In the genomic region with DNA sequence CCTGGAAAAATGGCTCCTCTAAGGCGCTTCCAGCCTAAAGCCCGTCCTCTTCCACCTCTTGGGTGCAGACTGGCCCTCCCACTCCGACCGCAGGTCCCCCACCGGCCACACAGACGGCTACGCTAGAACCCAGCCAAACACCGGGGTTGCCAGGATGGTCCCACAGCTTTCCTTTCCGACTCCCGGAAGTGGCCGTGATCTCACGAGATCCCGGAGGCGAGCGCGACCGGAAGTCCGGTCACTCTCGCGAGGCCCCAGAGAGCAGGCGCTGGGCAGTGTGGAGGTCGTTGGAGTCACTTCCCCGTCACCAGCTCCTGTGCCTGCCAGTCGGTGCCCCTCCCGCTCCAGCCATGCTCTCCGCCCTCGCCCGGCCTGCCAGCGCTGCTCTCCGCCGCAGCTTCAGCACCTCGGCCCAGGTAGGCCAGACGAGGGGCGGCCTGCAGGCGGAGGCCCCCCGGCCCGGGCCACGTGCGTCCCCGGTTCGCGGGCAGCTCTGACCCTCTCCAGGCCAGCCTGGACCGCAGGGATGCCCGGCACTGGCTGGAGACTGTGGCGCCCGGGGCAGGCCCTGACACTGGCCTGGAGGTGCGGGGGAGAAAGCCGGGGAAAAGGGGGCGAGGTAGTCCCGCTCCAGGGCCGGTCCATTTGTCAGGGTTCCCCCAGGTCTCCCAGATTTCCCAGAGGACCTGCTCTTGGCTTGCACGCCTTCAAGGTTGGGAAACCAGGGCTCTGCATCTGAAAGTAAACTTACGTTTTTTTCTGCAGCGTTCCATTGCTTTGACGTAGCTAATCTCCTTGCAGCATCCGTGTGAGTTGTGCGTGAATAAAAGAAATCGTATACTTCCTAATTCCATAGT, we compare ENCODE assay signal across 1 cellular context.
TF ChIP-seq lines count a peak whose summit lies in the region.

A gene with protein sequence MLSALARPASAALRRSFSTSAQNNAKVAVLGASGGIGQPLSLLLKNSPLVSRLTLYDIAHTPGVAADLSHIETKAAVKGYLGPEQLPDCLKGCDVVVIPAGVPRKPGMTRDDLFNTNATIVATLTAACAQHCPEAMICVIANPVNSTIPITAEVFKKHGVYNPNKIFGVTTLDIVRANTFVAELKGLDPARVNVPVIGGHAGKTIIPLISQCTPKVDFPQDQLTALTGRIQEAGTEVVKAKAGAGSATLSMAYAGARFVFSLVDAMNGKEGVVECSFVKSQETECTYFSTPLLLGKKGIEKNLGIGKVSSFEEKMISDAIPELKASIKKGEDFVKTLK (plus strand): TSS at position 296 of the 857 bp plus-strand sequence. CDS start 55 bp downstream, at position 351.
A gene with protein sequence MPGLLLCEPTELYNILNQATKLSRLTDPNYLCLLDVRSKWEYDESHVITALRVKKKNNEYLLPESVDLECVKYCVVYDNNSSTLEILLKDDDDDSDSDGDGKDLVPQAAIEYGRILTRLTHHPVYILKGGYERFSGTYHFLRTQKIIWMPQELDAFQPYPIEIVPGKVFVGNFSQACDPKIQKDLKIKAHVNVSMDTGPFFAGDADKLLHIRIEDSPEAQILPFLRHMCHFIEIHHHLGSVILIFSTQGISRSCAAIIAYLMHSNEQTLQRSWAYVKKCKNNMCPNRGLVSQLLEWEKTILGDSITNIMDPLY (minus strand): TSS at position 190 of the 857 bp plus-strand sequence. CDS start 17,477 bp downstream, outside the sequence.

TF ChIP-seq in HepG2, 621 proteins besides CTCF, POLR2A, EP300 and RAD21 (continued from another document and continues in another):
- TF ChIP-seq, protein P1, sequence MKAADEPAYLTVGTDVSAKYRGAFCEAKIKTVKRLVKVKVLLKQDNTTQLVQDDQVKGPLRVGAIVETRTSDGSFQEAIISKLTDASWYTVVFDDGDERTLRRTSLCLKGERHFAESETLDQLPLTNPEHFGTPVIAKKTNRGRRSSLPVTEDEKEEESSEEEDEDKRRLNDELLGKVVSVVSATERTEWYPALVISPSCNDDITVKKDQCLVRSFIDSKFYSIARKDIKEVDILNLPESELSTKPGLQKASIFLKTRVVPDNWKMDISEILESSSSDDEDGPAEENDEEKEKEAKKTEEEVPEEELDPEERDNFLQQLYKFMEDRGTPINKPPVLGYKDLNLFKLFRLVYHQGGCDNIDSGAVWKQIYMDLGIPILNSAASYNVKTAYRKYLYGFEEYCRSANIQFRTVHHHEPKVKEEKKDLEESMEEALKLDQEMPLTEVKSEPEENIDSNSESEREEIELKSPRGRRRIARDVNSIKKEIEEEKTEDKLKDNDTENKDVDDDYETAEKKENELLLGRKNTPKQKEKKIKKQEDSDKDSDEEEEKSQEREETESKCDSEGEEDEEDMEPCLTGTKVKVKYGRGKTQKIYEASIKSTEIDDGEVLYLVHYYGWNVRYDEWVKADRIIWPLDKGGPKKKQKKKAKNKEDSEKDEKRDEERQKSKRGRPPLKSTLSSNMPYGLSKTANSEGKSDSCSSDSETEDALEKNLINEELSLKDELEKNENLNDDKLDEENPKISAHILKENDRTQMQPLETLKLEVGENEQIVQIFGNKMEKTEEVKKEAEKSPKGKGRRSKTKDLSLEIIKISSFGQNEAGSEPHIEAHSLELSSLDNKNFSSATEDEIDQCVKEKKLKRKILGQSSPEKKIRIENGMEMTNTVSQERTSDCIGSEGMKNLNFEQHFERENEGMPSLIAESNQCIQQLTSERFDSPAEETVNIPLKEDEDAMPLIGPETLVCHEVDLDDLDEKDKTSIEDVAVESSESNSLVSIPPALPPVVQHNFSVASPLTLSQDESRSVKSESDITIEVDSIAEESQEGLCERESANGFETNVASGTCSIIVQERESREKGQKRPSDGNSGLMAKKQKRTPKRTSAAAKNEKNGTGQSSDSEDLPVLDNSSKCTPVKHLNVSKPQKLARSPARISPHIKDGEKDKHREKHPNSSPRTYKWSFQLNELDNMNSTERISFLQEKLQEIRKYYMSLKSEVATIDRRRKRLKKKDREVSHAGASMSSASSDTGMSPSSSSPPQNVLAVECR (CRISPR knock-in tag; IDR thresholded peaks at IDR 0.05; ENCODE audit: borderline replicate concordance): peak; percentile 99
- peak; percentile 97 for TF ChIP-seq GABPA (IDR thresholded peaks at IDR 0.05; ENCODE audit: low read depth, low read length)
- TF ChIP-seq GABPA (CRISPR knock-in tag; IDR thresholded peaks at IDR 0.05; ENCODE audit: low read depth): peak; percentile 98
- TF ChIP-seq ZNF343 (CRISPR knock-in tag; IDR thresholded peaks at IDR 0.05): 0 out of 2 replicates have a peak, but pooled peaks have one; percentile 17
- TF ChIP-seq, protein P2, sequence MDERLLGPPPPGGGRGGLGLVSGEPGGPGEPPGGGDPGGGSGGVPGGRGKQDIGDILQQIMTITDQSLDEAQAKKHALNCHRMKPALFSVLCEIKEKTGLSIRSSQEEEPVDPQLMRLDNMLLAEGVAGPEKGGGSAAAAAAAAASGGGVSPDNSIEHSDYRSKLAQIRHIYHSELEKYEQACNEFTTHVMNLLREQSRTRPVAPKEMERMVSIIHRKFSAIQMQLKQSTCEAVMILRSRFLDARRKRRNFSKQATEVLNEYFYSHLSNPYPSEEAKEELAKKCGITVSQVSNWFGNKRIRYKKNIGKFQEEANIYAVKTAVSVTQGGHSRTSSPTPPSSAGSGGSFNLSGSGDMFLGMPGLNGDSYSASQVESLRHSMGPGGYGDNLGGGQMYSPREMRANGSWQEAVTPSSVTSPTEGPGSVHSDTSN (CRISPR knock-in tag; IDR thresholded peaks at IDR 0.05): no peak
- TF ChIP-seq SMAD9 (CRISPR knock-in tag; IDR thresholded peaks at IDR 0.05): 0 out of 2 replicates have a peak, but pooled peaks have one; percentile 24
- peak; percentile 31 for TF ChIP-seq CEBPG (CRISPR knock-in tag; IDR thresholded peaks at IDR 0.05)
- peak; percentile 77; the same call in 1 of the 2 replicates for TF ChIP-seq ZIK1 (CRISPR knock-in tag; IDR thresholded peaks at IDR 0.05; ENCODE audit: borderline replicate concordance, low read depth)
- TF ChIP-seq, protein P3, sequence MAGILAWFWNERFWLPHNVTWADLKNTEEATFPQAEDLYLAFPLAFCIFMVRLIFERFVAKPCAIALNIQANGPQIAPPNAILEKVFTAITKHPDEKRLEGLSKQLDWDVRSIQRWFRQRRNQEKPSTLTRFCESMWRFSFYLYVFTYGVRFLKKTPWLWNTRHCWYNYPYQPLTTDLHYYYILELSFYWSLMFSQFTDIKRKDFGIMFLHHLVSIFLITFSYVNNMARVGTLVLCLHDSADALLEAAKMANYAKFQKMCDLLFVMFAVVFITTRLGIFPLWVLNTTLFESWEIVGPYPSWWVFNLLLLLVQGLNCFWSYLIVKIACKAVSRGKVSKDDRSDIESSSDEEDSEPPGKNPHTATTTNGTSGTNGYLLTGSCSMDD (CRISPR knock-in tag; IDR thresholded peaks at IDR 0.05): no peak
- TF ChIP-seq ZNF614 (CRISPR knock-in tag; IDR thresholded peaks at IDR 0.05; ENCODE audit: borderline replicate concordance): no peak
- TF ChIP-seq MED8 (CRISPR knock-in tag; IDR thresholded peaks at IDR 0.05; ENCODE audit: insufficient replicate concordance): peak; percentile 64
- TF ChIP-seq, protein P4, sequence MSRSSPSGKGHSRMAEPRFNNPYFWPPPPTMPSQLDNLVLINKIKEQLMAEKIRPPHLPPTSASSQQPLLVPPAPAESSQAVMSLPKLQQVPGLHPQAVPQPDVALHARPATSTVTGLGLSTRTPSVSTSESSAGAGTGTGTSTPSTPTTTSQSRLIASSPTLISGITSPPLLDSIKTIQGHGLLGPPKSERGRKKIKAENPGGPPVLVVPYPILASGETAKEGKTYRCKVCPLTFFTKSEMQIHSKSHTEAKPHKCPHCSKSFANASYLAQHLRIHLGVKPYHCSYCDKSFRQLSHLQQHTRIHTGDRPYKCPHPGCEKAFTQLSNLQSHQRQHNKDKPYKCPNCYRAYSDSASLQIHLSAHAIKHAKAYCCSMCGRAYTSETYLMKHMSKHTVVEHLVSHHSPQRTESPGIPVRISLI (CRISPR knock-in tag; IDR thresholded peaks at IDR 0.05; ENCODE audit: borderline replicate concordance): no peak; the same call in 1 of the 2 replicates
- TF ChIP-seq ZFY (CRISPR knock-in tag; IDR thresholded peaks at IDR 0.05): peak; percentile 98
- peak; percentile 87 for TF ChIP-seq TBX2 (CRISPR knock-in tag; IDR thresholded peaks at IDR 0.05; ENCODE audit: borderline replicate concordance)
- TF ChIP-seq SRY (CRISPR knock-in tag; IDR thresholded peaks at IDR 0.05): peak; percentile 90
- TF ChIP-seq KAT8 (CRISPR knock-in tag; IDR thresholded peaks at IDR 0.05): peak; percentile 99
- TF ChIP-seq ZNF234 (CRISPR knock-in tag; conservative IDR thresholded peaks at IDR 0.05): peak; percentile 75; the same call in 1 of the 2 replicates
- TF ChIP-seq, protein P5, sequence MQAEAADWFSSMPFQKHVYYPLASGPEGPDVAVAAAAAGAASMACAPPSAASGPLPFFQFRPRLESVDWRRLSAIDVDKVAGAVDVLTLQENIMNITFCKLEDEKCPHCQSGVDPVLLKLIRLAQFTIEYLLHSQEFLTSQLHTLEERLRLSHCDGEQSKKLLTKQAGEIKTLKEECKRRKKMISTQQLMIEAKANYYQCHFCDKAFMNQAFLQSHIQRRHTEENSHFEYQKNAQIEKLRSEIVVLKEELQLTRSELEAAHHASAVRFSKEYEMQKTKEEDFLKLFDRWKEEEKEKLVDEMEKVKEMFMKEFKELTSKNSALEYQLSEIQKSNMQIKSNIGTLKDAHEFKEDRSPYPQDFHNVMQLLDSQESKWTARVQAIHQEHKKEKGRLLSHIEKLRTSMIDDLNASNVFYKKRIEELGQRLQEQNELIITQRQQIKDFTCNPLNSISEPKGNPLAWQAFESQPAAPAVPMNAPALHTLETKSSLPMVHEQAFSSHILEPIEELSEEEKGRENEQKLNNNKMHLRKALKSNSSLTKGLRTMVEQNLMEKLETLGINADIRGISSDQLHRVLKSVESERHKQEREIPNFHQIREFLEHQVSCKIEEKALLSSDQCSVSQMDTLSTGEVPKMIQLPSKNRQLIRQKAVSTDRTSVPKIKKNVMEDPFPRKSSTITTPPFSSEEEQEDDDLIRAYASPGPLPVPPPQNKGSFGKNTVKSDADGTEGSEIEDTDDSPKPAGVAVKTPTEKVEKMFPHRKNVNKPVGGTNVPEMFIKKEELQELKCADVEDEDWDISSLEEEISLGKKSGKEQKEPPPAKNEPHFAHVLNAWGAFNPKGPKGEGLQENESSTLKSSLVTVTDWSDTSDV (CRISPR knock-in tag; IDR thresholded peaks at IDR 0.05): 0 out of 2 replicates have a peak, but pooled peaks have one; percentile 48
- TF ChIP-seq, protein P6, sequence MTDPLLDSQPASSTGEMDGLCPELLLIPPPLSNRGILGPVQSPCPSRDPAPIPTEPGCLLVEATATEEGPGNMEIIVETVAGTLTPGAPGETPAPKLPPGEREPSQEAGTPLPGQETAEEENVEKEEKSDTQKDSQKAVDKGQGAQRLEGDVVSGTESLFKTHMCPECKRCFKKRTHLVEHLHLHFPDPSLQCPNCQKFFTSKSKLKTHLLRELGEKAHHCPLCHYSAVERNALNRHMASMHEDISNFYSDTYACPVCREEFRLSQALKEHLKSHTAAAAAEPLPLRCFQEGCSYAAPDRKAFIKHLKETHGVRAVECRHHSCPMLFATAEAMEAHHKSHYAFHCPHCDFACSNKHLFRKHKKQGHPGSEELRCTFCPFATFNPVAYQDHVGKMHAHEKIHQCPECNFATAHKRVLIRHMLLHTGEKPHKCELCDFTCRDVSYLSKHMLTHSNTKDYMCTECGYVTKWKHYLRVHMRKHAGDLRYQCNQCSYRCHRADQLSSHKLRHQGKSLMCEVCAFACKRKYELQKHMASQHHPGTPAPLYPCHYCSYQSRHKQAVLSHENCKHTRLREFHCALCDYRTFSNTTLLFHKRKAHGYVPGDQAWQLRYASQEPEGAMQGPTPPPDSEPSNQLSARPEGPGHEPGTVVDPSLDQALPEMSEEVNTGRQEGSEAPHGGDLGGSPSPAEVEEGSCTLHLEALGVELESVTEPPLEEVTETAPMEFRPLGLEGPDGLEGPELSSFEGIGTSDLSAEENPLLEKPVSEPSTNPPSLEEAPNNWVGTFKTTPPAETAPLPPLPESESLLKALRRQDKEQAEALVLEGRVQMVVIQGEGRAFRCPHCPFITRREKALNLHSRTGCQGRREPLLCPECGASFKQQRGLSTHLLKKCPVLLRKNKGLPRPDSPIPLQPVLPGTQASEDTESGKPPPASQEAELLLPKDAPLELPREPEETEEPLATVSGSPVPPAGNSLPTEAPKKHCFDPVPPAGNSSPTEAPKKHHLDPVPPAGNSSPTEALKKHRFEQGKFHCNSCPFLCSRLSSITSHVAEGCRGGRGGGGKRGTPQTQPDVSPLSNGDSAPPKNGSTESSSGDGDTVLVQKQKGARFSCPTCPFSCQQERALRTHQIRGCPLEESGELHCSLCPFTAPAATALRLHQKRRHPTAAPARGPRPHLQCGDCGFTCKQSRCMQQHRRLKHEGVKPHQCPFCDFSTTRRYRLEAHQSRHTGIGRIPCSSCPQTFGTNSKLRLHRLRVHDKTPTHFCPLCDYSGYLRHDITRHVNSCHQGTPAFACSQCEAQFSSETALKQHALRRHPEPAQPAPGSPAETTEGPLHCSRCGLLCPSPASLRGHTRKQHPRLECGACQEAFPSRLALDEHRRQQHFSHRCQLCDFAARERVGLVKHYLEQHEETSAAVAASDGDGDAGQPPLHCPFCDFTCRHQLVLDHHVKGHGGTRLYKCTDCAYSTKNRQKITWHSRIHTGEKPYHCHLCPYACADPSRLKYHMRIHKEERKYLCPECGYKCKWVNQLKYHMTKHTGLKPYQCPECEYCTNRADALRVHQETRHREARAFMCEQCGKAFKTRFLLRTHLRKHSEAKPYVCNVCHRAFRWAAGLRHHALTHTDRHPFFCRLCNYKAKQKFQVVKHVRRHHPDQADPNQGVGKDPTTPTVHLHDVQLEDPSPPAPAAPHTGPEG (CRISPR knock-in tag; IDR thresholded peaks at IDR 0.05): peak; percentile 47; the same call in 1 of the 2 replicates
- peak; percentile 82 for TF ChIP-seq ZNF883 (CRISPR knock-in tag; IDR thresholded peaks at IDR 0.05; ENCODE audit: not compliant biosample characterization)
- peak; percentile 99 for TF ChIP-seq ELF1 (CRISPR knock-in tag; IDR thresholded peaks at IDR 0.05)
- TF ChIP-seq ZFX (CRISPR knock-in tag; IDR thresholded peaks at IDR 0.05; ENCODE audit: low read depth): peak; percentile 98
- TF ChIP-seq, protein P7, sequence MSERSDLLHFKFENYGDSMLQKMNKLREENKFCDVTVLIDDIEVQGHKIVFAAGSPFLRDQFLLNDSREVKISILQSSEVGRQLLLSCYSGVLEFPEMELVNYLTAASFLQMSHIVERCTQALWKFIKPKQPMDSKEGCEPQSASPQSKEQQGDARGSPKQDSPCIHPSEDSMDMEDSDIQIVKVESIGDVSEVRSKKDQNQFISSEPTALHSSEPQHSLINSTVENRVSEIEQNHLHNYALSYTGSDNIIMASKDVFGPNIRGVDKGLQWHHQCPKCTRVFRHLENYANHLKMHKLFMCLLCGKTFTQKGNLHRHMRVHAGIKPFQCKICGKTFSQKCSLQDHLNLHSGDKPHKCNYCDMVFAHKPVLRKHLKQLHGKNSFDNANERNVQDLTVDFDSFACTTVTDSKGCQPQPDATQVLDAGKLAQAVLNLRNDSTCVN (CRISPR knock-in tag; IDR thresholded peaks at IDR 0.05; ENCODE audit: borderline replicate concordance): peak; percentile 57; the same call in 1 of the 2 replicates
- TF ChIP-seq YEATS4 (CRISPR knock-in tag; IDR thresholded peaks at IDR 0.05; ENCODE audit: borderline replicate concordance): peak; percentile 91
- TF ChIP-seq XBP1 (CRISPR knock-in tag; IDR thresholded peaks at IDR 0.05): no peak
- TF ChIP-seq ZNF891 (CRISPR knock-in tag; IDR thresholded peaks at IDR 0.05): peak; percentile 75; the same call in 1 of the 2 replicates
- peak; percentile 89 for TF ChIP-seq ZNF430 (CRISPR knock-in tag; IDR thresholded peaks at IDR 0.05)
- peak; percentile 71; the same call in 1 of the 2 replicates for TF ChIP-seq CCDC6 (CRISPR knock-in tag; IDR thresholded peaks at IDR 0.05)
- TF ChIP-seq ZSCAN29 (CRISPR knock-in tag; conservative IDR thresholded peaks at IDR 0.05): no peak
- peak; percentile 71; the same call in 1 of the 2 replicates for TF ChIP-seq ISL2 (CRISPR knock-in tag; IDR thresholded peaks at IDR 0.05)
- TF ChIP-seq ZNF557 (CRISPR knock-in tag; IDR thresholded peaks at IDR 0.05): no peak
- TF ChIP-seq STAT5B (CRISPR knock-in tag; IDR thresholded peaks at IDR 0.05): 0 out of 2 replicates have a peak, but pooled peaks have one; percentile 20
- no peak for TF ChIP-seq CCAR2 (optimal IDR thresholded peaks at IDR 0.05; ENCODE audit: low read depth, low read length)
- peak; percentile 74; the same call in 1 of the 2 replicates for TF ChIP-seq ZNF256 (CRISPR knock-in tag; conservative IDR thresholded peaks at IDR 0.05)
